Comparison of ENCODE assay signal across 10 cellular contexts in genomic region chr3:52039846-52040245, GRCh38. TPM values are rescaled to one million over a fixed set of nuclear protein-coding genes. Genes with fewer than 3 reads are reported as not detected.
DNase-seq lines count a peak whose midpoint lies in the region; TF ChIP-seq lines count a peak whose summit lies in the region.
"Had no signal": no experiment of that assay in that cellular context is flagged by ENCODE, and none has a peak within 500 bp of the region (broad histone marks: within the 10 kb centered on the region; RNA-seq: fewer than 3 reads in every experiment).

No MANE protein-coding gene starts in this region.

- no peaks in the 10 kb centered on the region for H3K9me3 Mint-ChIP-seq in neural crest cell
- H3K9me3 Mint-ChIP-seq in HFFc6 = no peaks in the 10 kb centered on the region

- intact Hi-C loops in vagina (cut with DNase I) = no loop called here

- TF ChIP-seq CTCF in neural crest cell (conservative IDR thresholded peaks at IDR 0.05) = no peak
- no peak for TF ChIP-seq CTCF in vagina (IDR thresholded peaks at IDR 0.05)
- TF ChIP-seq CTCF in HFFc6 (IDR thresholded peaks at IDR 0.05) = no peak

- H3K36me3 Mint-ChIP-seq in neural crest cell (ENCODE audit: low read depth) (no peaks in the 10 kb centered on the region), HFFc6 (ENCODE audit: low read depth) (no peaks in the 10 kb centered on the region)

- H3K4me1 ChIP-seq in vagina = peaks cover 50% of the 10 kb centered on the region

- no peaks in the 10 kb centered on the region for H3K27me3 ChIP-seq in vagina

- H3K4me1 Mint-ChIP-seq in neural crest cell = peaks cover 20% of the 10 kb centered on the region
- H3K4me1 Mint-ChIP-seq in HFFc6 (ENCODE audit: low read depth) = peaks cover 15% of the 10 kb centered on the region

- H3K27ac ChIP-seq in vagina = peak overlapping the region; percentile 21

- no peaks in the 10 kb centered on the region for H3K9me3 ChIP-seq in vagina

- peak; percentile 18 for DNase-seq in NCI-H748 (lab: John Stamatoyannopoulos, UW; ENCODE audit: unreplicated experiment)
- DNase-seq in NCI-H748 treated with DMSO at 0.1 percent for 48 hours (lab: John Stamatoyannopoulos, UW) = no peak
- DNase-seq in globus pallidus (ENCODE audit: low spot score) = peak; percentile 99
- DNase-seq in neural crest cell (ENCODE audit: low read depth, low spot score) = peak; percentile 72
- DNase-seq in vagina (ENCODE audit: extremely low spot score in 2 of 2) = no peak
- no peak for DNase-seq in HFFc6
- DNase-seq in activated naive CD4-positive, alpha-beta T cell treated with anti-CD3 and anti-CD28 coated beads, Interleukin-2, amount 50 U/mL, for 16 hours = no peak
- DNase-seq in NCI-H345 treated with DMSO at 0.1 percent for 48 hours (lab: John Stamatoyannopoulos, UW; ENCODE audit: unreplicated experiment) = no peak
- DNase-seq: activated CD8-positive, alpha-beta T cell treated with anti-CD3 and anti-CD28 coated beads, Interleukin-2, amount 10 ng/mL, durations not matched to agents 7 days and 5 days; NCI-H2107 had no signal

- no peak overlapping the region for H3K4me3 ChIP-seq in vagina

- H3K4me3 Mint-ChIP-seq in neural crest cell (peak overlapping the region; percentile 27), HFFc6 (no peak overlapping the region)
- H3K4me3 Mint-ChIP-seq: activated CD8-positive, alpha-beta T cell treated with anti-CD3 and anti-CD28 coated beads, Interleukin-2, amount 10 ng/mL, durations not matched to agents 7 days and 5 days had no signal

- H3K27ac Mint-ChIP-seq in neural crest cell (ENCODE audit: unreplicated experiment) (peak overlapping the region; percentile 98), HFFc6 (no peak overlapping the region)
- H3K27ac Mint-ChIP-seq: activated CD8-positive, alpha-beta T cell treated with anti-CD3 and anti-CD28 coated beads, Interleukin-2, amount 10 ng/mL, durations not matched to agents 7 days and 5 days had no signal

- no peaks in the 10 kb centered on the region for H3K36me3 ChIP-seq in vagina

- no peaks in the 10 kb centered on the region for H3K27me3 Mint-ChIP-seq in neural crest cell (ENCODE audit: low read depth)
- H3K27me3 Mint-ChIP-seq in HFFc6 (ENCODE audit: insufficient read depth) = no peaks in the 10 kb centered on the region; the same call in 1 of the 2 replicates

- no peak for TF ChIP-seq POLR2A in vagina (IDR thresholded peaks at IDR 0.05)

RNA-seq across cellular contexts. Expression of gene DUSP7, which starts 16.5 kb away (rescaled TPM):
- total RNA-seq in neural crest cell = 24.2 and 24.3 TPM in 2 replicates
- total RNA-seq in vagina = 59.9 TPM
- total RNA-seq in HFFc6 (2021; fragmentation: NEBNext Ultra II Directional; extraction: Animal tissue kit (Norgen Biotek cat#: 25700)) = 10 to 100 TPM; 31.7 to 43.3 (median 37.4) TPM

RNA-seq across cellular contexts. Expression of gene RPL29, which starts 44.2 kb away (rescaled TPM):
- total RNA-seq in neural crest cell = 1,471 and 1,533 TPM in 2 replicates
- 1,678 TPM for total RNA-seq in vagina
- total RNA-seq in HFFc6 (2021; fragmentation: NEBNext Ultra II Directional; extraction: Animal tissue kit (Norgen Biotek cat#: 25700)) = 1,000 to 10,000 TPM; 1,011 to 1,270 (median 1,111) TPM

RNA-seq across cellular contexts. Expression of gene ACY1, which starts 56.5 kb away (rescaled TPM):
- total RNA-seq in neural crest cell (29.9 and 32.5 TPM in 2 replicates), vagina (29.7 TPM)
- total RNA-seq in HFFc6 (2021; fragmentation: NEBNext Ultra II Directional; extraction: Animal tissue kit (Norgen Biotek cat#: 25700)) = 10 to 100 TPM; 40.0 to 49.2 (median 41.5) TPM

Comparison
In these comparisons a context has a peak if more than half of its experiments do, and no peak if none do; other contexts are left out.
1. DNase-seq: peak in NCI-H748 (single experiment), globus pallidus (single experiment) and neural crest cell (single experiment); none in NCI-H748 treated with DMSO at 0.1 percent for 48 hours (single experiment), vagina (0 of 2), HFFc6 (single experiment), activated naive CD4-positive, alpha-beta T cell treated with anti-CD3 and anti-CD28 coated beads, Interleukin-2, amount 50 U/mL, for 16 hours (single experiment) and NCI-H345 treated with DMSO at 0.1 percent for 48 hours (single experiment).